In the genomic region with DNA sequence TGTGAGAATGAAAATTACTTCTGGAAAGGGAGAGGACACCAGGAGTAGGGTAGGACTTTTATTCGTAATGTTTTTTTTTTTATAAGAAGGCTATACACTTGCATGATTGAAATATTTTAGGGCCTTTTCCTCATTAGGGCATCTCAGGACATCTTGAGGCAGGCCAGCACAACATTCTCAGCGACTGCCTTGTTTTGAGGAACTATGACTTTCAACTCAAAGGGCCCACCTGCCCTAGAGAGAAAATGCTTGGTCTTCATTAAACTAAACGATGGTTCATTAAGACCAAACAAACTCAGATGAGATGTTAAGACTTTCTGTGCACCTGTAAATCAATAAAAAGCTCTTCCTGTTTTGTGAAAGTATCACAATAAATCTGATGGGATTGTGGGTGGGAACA, we compare ENCODE assay signal across 17 cellular contexts.
"Had no signal": no experiment of that assay in that cellular context is flagged by ENCODE, and none has a peak within 500 bp of the region (broad histone marks: within the 10 kb centered on the region; RNA-seq: fewer than 3 reads in every experiment).

No MANE protein-coding gene starts in this region.

- H3K36me3 Mint-ChIP-seq: natural killer cell treated with Interleukin-12 subunit alpha and Interleukin-12 subunit beta and Interleukin-15 and Interleukin-18, amount 100 ng/mL, for 72 hours had no signal

- H3K27ac Mint-ChIP-seq: activated naive CD4-positive, alpha-beta T cell treated with anti-CD3 and anti-CD28 coated beads, Interleukin-2, amount 50 U/mL, for 24 hours; natural killer cell treated with Interleukin-12 subunit alpha and Interleukin-12 subunit beta and Interleukin-15 and Interleukin-18, amount 100 ng/mL, for 72 hours; progenitor cell of endocrine pancreas; T-cell had no signal

- H3K9me3 ChIP-seq: testis had no signal

- H3K27me3 ChIP-seq: testis had no signal

- H3K4me3 Mint-ChIP-seq: activated naive CD4-positive, alpha-beta T cell treated with anti-CD3 and anti-CD28 coated beads, Interleukin-2, amount 50 U/mL, for 24 hours; natural killer cell treated with Interleukin-12 subunit alpha and Interleukin-12 subunit beta and Interleukin-15 and Interleukin-18, amount 100 ng/mL, for 72 hours; stimulated activated naive CD8-positive, alpha-beta T cell treated with anti-CD3 and anti-CD28 coated beads, Interleukin-15, Interleukin-2, amounts not matched to agents 100 ng/mL and 50 ng/mL, for 24 hours; T-cell had no signal

- ATAC-seq: left lobe of liver; natural killer cell treated with Interleukin-12 subunit alpha and Interleukin-12 subunit beta and Interleukin-15 and Interleukin-18, amount 100 ng/mL, for 72 hours; right cardiac atrium; T-cell had no signal

- H3K4me3 ChIP-seq: skin epidermis, testis had no signal

- DNase-seq: activated CD4-positive, alpha-beta T cell treated with anti-CD3 and anti-CD28 coated beads, Interleukin-2, amount 50 U/mL, for 48 hours; activated T-cell treated with anti-CD3 and anti-CD28 coated beads, Interleukin-2, amount 50 U/mL, for 48 hours; erythroblast; mesenchymal stem cell; occipital lobe; right cardiac atrium; stimulated activated CD4-positive, alpha-beta T cell treated with anti-CD3 and anti-CD28 coated beads, Interleukin-4, amount 100 ng/mL, for 24 hours; stimulated activated CD8-positive, alpha-beta memory T cell treated with anti-CD3 and anti-CD28 coated beads, Interleukin-4, amount 100 ng/mL, for 48 hours; T-cell; T-helper 9 cell; testis had no signal

- H3K27me3 Mint-ChIP-seq: activated naive CD4-positive, alpha-beta T cell treated with anti-CD3 and anti-CD28 coated beads, Interleukin-2, amount 50 U/mL, for 24 hours; natural killer cell treated with Interleukin-12 subunit alpha and Interleukin-12 subunit beta and Interleukin-15 and Interleukin-18, amount 100 ng/mL, for 72 hours; progenitor cell of endocrine pancreas; stimulated activated naive CD8-positive, alpha-beta T cell treated with anti-CD3 and anti-CD28 coated beads, Interleukin-15, Interleukin-2, amounts not matched to agents 100 ng/mL and 50 ng/mL, for 24 hours; T-cell had no signal

- H3K9me3 Mint-ChIP-seq: activated naive CD4-positive, alpha-beta T cell treated with anti-CD3 and anti-CD28 coated beads, Interleukin-2, amount 50 U/mL, for 24 hours; natural killer cell treated with Interleukin-12 subunit alpha and Interleukin-12 subunit beta and Interleukin-15 and Interleukin-18, amount 100 ng/mL, for 72 hours; stimulated activated naive CD8-positive, alpha-beta T cell treated with anti-CD3 and anti-CD28 coated beads, Interleukin-15, Interleukin-2, amounts not matched to agents 100 ng/mL and 50 ng/mL, for 24 hours; T-cell had no signal
